ENCODE assay signal across 8 cellular contexts in the genomic region with DNA sequence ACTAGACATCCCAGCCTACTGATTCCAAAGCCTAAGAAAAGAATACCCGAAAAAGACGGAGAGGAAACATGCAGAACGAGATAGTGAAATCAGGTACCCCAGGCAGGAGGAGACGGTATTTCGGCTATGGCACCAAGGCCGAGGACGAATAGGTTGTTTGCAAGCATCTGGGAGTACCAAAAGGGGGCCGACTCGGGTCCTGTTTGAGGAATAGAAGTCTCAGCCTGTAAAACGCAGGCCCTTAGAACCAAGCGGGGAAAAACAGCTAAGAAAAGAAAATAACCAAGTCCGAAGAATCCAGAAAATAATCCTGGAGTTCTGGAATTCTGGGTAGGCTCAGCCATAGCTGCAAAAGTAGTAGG. TPM values are rescaled to one million over a fixed set of nuclear protein-coding genes. Genes with fewer than 3 reads are reported as not detected.
DNase-seq lines count a peak whose midpoint lies in the region; ATAC-seq and TF ChIP-seq lines count a peak whose summit lies in the region.

No MANE protein-coding gene starts in this region.

- peak overlapping the region; percentile 99 for H3K27ac ChIP-seq in upper lobe of right lung

- ATAC-seq in upper lobe of right lung (no peak), GM19328 (IDR thresholded peaks at IDR 0.05; ENCODE audit: unreplicated experiment) (no peak), HG03342 (IDR thresholded peaks at IDR 0.05; ENCODE audit: unreplicated experiment) (no peak)

- no peaks in the 10 kb centered on the region for H3K27me3 Mint-ChIP-seq in Calu3 (ENCODE audit: unreplicated experiment)
- peaks cover 13% of the 10 kb centered on the region for H3K27me3 Mint-ChIP-seq in brain

- no peaks in the 10 kb centered on the region for H3K9me3 ChIP-seq in upper lobe of right lung

- H3K4me1 ChIP-seq in upper lobe of right lung, result peaks cover 20% of the 10 kb centered on the region

- TF ChIP-seq CTCF in Calu3 (IDR thresholded peaks at IDR 0.05; ENCODE audit: unreplicated experiment) (no peak), brain (conservative IDR thresholded peaks at IDR 0.05) (no peak), upper lobe of right lung (IDR thresholded peaks at IDR 0.05) (no peak)

- CTCF ChIA-PET in Calu3 (lab: Charles Lee), result interaction anchor here (0.6 to 2.2 kb wide), 13 partner anchors 10 to 292 kb away, joined by 3 to 12 read pairs (median 4); a partner anchor contains a TSS

- peak; percentile 23 for DNase-seq in Calu3
- peak; percentile 11 for DNase-seq in NOMO-1 treated with DMSO at 0.1 percent for 48 hours (lab: John Stamatoyannopoulos, UW; ENCODE audit: unreplicated experiment)
- peak; percentile 28 to 29 for DNase-seq in lung microvascular endothelial cell (ENCODE audit: low read depth in 2 of 2)
- DNase-seq in upper lobe of right lung, result no peak
- no peak for DNase-seq in NCI-H524 treated with DMSO at 0.1 percent for 48 hours (lab: John Stamatoyannopoulos, UW)

- H3K36me3 Mint-ChIP-seq in Calu3 (ENCODE audit: insufficient read depth, unreplicated experiment) (peaks cover 63% of the 10 kb centered on the region), brain (peaks cover 37% of the 10 kb centered on the region)

- peak overlapping the region; percentile 96 for H3K4me3 Mint-ChIP-seq in Calu3 (ENCODE audit: low read depth, unreplicated experiment)
- peak overlapping the region; percentile 90 to 96 (median 94) for H3K4me3 Mint-ChIP-seq in brain

- intact Hi-C loops in Calu3 (cut with micrococcal nuclease; ENCODE audit: unreplicated experiment), result loop anchor here (5.0 kb wide), 3 partner anchors 70 to 290 kb away; a partner anchor contains a TSS
- intact Hi-C loops in upper lobe of right lung (cut with DNase I), result no loop called here

- H3K9me3 Mint-ChIP-seq in Calu3 (ENCODE audit: low read depth, unreplicated experiment), result no peaks in the 10 kb centered on the region
- no peaks in the 10 kb centered on the region for H3K9me3 Mint-ChIP-seq in brain

- peaks cover 45% of the 10 kb centered on the region for H3K36me3 ChIP-seq in upper lobe of right lung

- H3K27ac Mint-ChIP-seq in Calu3 (ENCODE audit: unreplicated experiment) (peak overlapping the region; percentile 99), brain (peak overlapping the region; percentile 99 to 100 (median 100))

- no peaks in the 10 kb centered on the region for H3K27me3 ChIP-seq in upper lobe of right lung

- BruUV-seq in Calu3 (replicated peaks; lab: Mats Ljungman, UMichigan), result no TSS peak

- H3K4me1 Mint-ChIP-seq in Calu3 (ENCODE audit: low read depth, unreplicated experiment), result peaks cover 37% of the 10 kb centered on the region
- H3K4me1 Mint-ChIP-seq in brain, result peaks cover 45% of the 10 kb centered on the region

- H3K4me3 ChIP-seq in upper lobe of right lung, result peak overlapping the region; percentile 92

RNA-seq across cellular contexts. Expression of a gene that starts 0.5 kb away (rescaled TPM):
- 117 and 127 TPM in 2 replicates for total RNA-seq in Calu3 (2022)
- 66.0 TPM for polyA plus RNA-seq in brain (ENCODE audit: insufficient read depth, low read depth, low replicate concordance)
- 47.7 and 60.7 TPM in 2 replicates for total RNA-seq in lung microvascular endothelial cell
- total RNA-seq in upper lobe of right lung, result 48.1 TPM

RNA-seq across cellular contexts. Expression of a gene that starts 29.3 kb away (rescaled TPM):
- 79.0 and 79.9 TPM in 2 replicates for total RNA-seq in Calu3 (2022)
- 52.7 TPM for polyA plus RNA-seq in brain (ENCODE audit: insufficient read depth, low read depth, low replicate concordance)
- 83.9 and 139 TPM in 2 replicates for total RNA-seq in lung microvascular endothelial cell
- total RNA-seq in upper lobe of right lung, result 87.3 TPM

RNA-seq across cellular contexts. Expression of a gene that starts 56.7 kb away (rescaled TPM):
- 14.2 and 14.9 TPM in 2 replicates for total RNA-seq in Calu3 (2022)
- polyA plus RNA-seq in brain (ENCODE audit: insufficient read depth, low read depth, low replicate concordance), result 13.0 TPM
- total RNA-seq in lung microvascular endothelial cell, result 2.8 and 6.7 TPM in 2 replicates
- total RNA-seq in upper lobe of right lung, result 11.8 TPM

Comparison
In these comparisons a context has a peak if more than half of its experiments do, and no peak if none do; other contexts are left out.
1. DNase-seq: peak in Calu3 (single experiment), NOMO-1 treated with DMSO at 0.1 percent for 48 hours (single experiment) and lung microvascular endothelial cell (2 of 2); none in upper lobe of right lung (single experiment) and NCI-H524 treated with DMSO at 0.1 percent for 48 hours (single experiment).